In genomic region chr1:112536561-112536960, GRCh38 we compare ENCODE assay signal across 18 cellular contexts. TPM values are rescaled to one million over a fixed set of nuclear protein-coding genes. Genes with fewer than 3 reads are reported as not detected.
DNase-seq lines count a peak whose midpoint lies in the region; TF ChIP-seq lines count a peak whose summit lies in the region.
"Had no signal": no experiment of that assay in that cellular context is flagged by ENCODE, and none has a peak within 500 bp of the region (broad histone marks: within the 10 kb centered on the region; RNA-seq: fewer than 3 reads in every experiment).

No MANE protein-coding gene starts in this region.

- H3K9me3 Mint-ChIP-seq in mesothelial cell of epicardium = peaks cover 4% of the 10 kb centered on the region
- H3K9me3 Mint-ChIP-seq: CD4-positive, alpha-beta T cell had no signal

- H3K4me1 Mint-ChIP-seq in mesothelial cell of epicardium = peaks cover 78% of the 10 kb centered on the region

- no peak overlapping the region for H3K4me3 Mint-ChIP-seq in mesothelial cell of epicardium
- H3K4me3 Mint-ChIP-seq: CD4-positive, alpha-beta T cell had no signal

- DNase-seq in AG10803 (ENCODE audit: low read depth) = peak; percentile 78
- peak; percentile 55 for DNase-seq in NCI-H226
- DNase-seq in choroid plexus epithelial cell (ENCODE audit: low read depth) = peak; percentile 71
- DNase-seq in mesothelial cell of epicardium (ENCODE audit: low spot score in 2 of 2, unreplicated experiment in 2 of 2) = no peak
- DNase-seq in C1 segment of cervical spinal cord (lab: John Stamatoyannopoulos, UW) = no peak
- no peak for DNase-seq in medulla oblongata (ENCODE audit: extremely low spot score)
- DNase-seq in hippocampal formation (lab: John Stamatoyannopoulos, UW) = no peak
- no peak for DNase-seq in T-helper 1 cell
- DNase-seq: AML-193; Calu3; CD4-positive, alpha-beta T cell; DMS79; MV-4-11; NCI-H1436; NCI-H2029 treated with DMSO at 0.1 percent for 48 hours; NCI-H510A treated with DMSO at 0.1 percent for 48 hours; Peyer's patch had no signal

- peak overlapping the region; percentile 61 for H3K27ac Mint-ChIP-seq in mesothelial cell of epicardium
- H3K27ac Mint-ChIP-seq: CD4-positive, alpha-beta T cell had no signal

- no peak overlapping the region for H3K4me3 ChIP-seq in AG10803 (ENCODE audit: low read length)
- H3K4me3 ChIP-seq in choroid plexus epithelial cell (ENCODE audit: low read depth, low read length) = no peak overlapping the region
- H3K4me3 ChIP-seq: HAP-1, Peyer's patch had no signal

- H3K36me3 Mint-ChIP-seq in mesothelial cell of epicardium = peaks cover 7% of the 10 kb centered on the region

- H3K27me3 Mint-ChIP-seq in mesothelial cell of epicardium (ENCODE audit: low read depth) = no peaks in the 10 kb centered on the region
- H3K27me3 Mint-ChIP-seq: CD4-positive, alpha-beta T cell had no signal

- no peak for TF ChIP-seq CTCF in AG10803 (conservative IDR thresholded peaks at IDR 0.05; ENCODE audit: low read length)
- no peak for TF ChIP-seq CTCF in choroid plexus epithelial cell (conservative IDR thresholded peaks at IDR 0.05; ENCODE audit: low read depth, low read length)
- no peak for TF ChIP-seq CTCF in mesothelial cell of epicardium (IDR thresholded peaks at IDR 0.05; ENCODE audit: unreplicated experiment)

RNA-seq across cellular contexts. Expression of gene WNT2B, which starts 27.8 kb away (rescaled TPM):
- 146 to 165 TPM (median 151 TPM) in 3 replicates for total RNA-seq in mesothelial cell of epicardium

Comparison
In these comparisons a context has a peak if more than half of its experiments do, and no peak if none do; other contexts are left out.
1. DNase-seq: peak in AG10803 (single experiment), NCI-H226 (single experiment) and choroid plexus epithelial cell (single experiment); none in mesothelial cell of epicardium (0 of 2), C1 segment of cervical spinal cord (0 of 14), medulla oblongata (single experiment), hippocampal formation (0 of 2) and T-helper 1 cell (0 of 5).